In genomic region chr3:33113772-33114621, GRCh38 we compare ENCODE assay signal across 8 cellular contexts. TPM values are rescaled to one million over a fixed set of nuclear protein-coding genes. Genes with fewer than 3 reads are reported as not detected.
DNase-seq lines count a peak whose midpoint lies in the region; ATAC-seq and TF ChIP-seq lines count a peak whose summit lies in the region.

Gene CRTAP, plus strand, starts transcription at chr3:33114014. Its CDS starts 64 bp downstream, at chr3:33114078.

- H3K9me2 ChIP-seq in neural cell (ENCODE audit: insufficient read depth, low read length): no peaks in the 10 kb centered on the region

- H3K27me3 Mint-ChIP-seq in stimulated activated naive CD8-positive, alpha-beta T cell treated with anti-CD3 and anti-CD28 coated beads, Interleukin-15, amount 100 ng/mL, for 72 hours: no peaks in the 10 kb centered on the region

- peak within 1 kb of the TSS; percentile 72 for H3K9ac ChIP-seq in neural cell (ENCODE audit: low read length)

- no peaks in the 10 kb centered on the region for H3K79me2 ChIP-seq in neural cell (replicated peaks; ENCODE audit: insufficient read depth, low read length)

- TF ChIP-seq CTCF in neural cell (IDR thresholded peaks at IDR 0.05; ENCODE audit: poor library complexity, severe bottlenecking): peak; percentile 43

- in situ Hi-C loops in KBM-7 (cut with MboI; ENCODE audit: low pct_unique_long_range_greater_than_20kb, low sequenced_read_pairs): loop anchor here (25.0 kb wide), 1 partner anchor 673 kb away; the partner anchor contains the start of gene PDCD6IP

- peak within 1 kb of the TSS; percentile 86 to 90 for H3K4me3 Mint-ChIP-seq in stimulated activated naive CD8-positive, alpha-beta T cell treated with anti-CD3 and anti-CD28 coated beads, Interleukin-15, amount 100 ng/mL, for 72 hours

- peak within 1 kb of the TSS; percentile 56 for H3K4me2 ChIP-seq in neural cell (ENCODE audit: low read length)

- no peaks in the 10 kb centered on the region for H4K20me1 ChIP-seq in neural cell (ENCODE audit: insufficient read depth)

- H2AFZ ChIP-seq in neural cell (ENCODE audit: low read depth, low read length): peak within 1 kb of the TSS; percentile 62

- H3K9me3 ChIP-seq in neural cell (ENCODE audit: low read length): no peaks in the 10 kb centered on the region

- H3K27me3 ChIP-seq in neural cell (ENCODE audit: insufficient read depth, low read depth, low read length): no peaks in the 10 kb centered on the region

- no peaks in the 10 kb centered on the region for H3K9me3 Mint-ChIP-seq in stimulated activated naive CD8-positive, alpha-beta T cell treated with anti-CD3 and anti-CD28 coated beads, Interleukin-15, amount 100 ng/mL, for 72 hours

- H3K4me3 ChIP-seq in neural cell (ENCODE audit: low read length): peak within 1 kb of the TSS; percentile 90

- DNase-seq in Daoy (ENCODE audit: low read depth) (peak; percentile 97), KBM-7 (peak; percentile 95), SHP77 treated with DMSO at 0.1 percent for 48 hours (lab: John Stamatoyannopoulos, UW) (peak; percentile 44), fibroblast of the conjunctiva (ENCODE audit: low read depth) (peak; percentile 98)
- DNase-seq in activated effector memory CD4-positive, alpha-beta T cell treated with anti-CD3 and anti-CD28 coated beads, Interleukin-2, amount 50 U/mL, for 16 hours: peak; percentile 94
- peak; percentile 85 to 93 for DNase-seq in stimulated activated naive CD8-positive, alpha-beta T cell treated with anti-CD3 and anti-CD28 coated beads, Interleukin-15, amount 100 ng/mL, for 72 hours

- peak; percentile 26 for TF ChIP-seq EP300 in neural cell (conservative IDR thresholded peaks at IDR 0.05; ENCODE audit: poor library complexity, severe bottlenecking)

- peaks cover 2% of the 10 kb centered on the region for H3F3A ChIP-seq in neural cell (ENCODE audit: insufficient read depth, low read length, poor library complexity, severe bottlenecking)

- peaks cover 33% of the 10 kb centered on the region for H3K4me1 Mint-ChIP-seq in stimulated activated naive CD8-positive, alpha-beta T cell treated with anti-CD3 and anti-CD28 coated beads, Interleukin-15, amount 100 ng/mL, for 72 hours

- H3K36me3 ChIP-seq in neural cell (ENCODE audit: insufficient read depth, low read length): no peaks in the 10 kb centered on the region

- H3K27ac ChIP-seq in neural cell (ENCODE audit: low read length): peak within 1 kb of the TSS; percentile 45

- H3K27ac Mint-ChIP-seq in stimulated activated naive CD8-positive, alpha-beta T cell treated with anti-CD3 and anti-CD28 coated beads, Interleukin-15, amount 100 ng/mL, for 72 hours: peak within 1 kb of the TSS in 1 of 2 donors; percentile 72

- peak; percentile 81 for ATAC-seq in GM21723 (IDR thresholded peaks at IDR 0.05; ENCODE audit: unreplicated experiment)
- ATAC-seq in stimulated activated naive CD8-positive, alpha-beta T cell treated with anti-CD3 and anti-CD28 coated beads, Interleukin-15, amount 100 ng/mL, for 72 hours: peak; percentile 93

- TF ChIP-seq RAD21 in neural cell (conservative IDR thresholded peaks at IDR 0.05): no peak

TF ChIP-seq in neural cell, 6 proteins besides CTCF, POLR2A, EP300 and RAD21:
- TF ChIP-seq SMC3 (conservative IDR thresholded peaks at IDR 0.05; ENCODE audit: poor library complexity) (peak; percentile 16), TAF1 (IDR thresholded peaks at IDR 0.05; ENCODE audit: low read depth) (no peak), POLR2AphosphoS5 (IDR thresholded peaks at IDR 0.05) (peak; percentile 27), REST (IDR thresholded peaks at IDR 0.05; ENCODE audit: borderline replicate concordance) (no peak), EZH2 (IDR thresholded peaks at IDR 0.05; ENCODE audit: borderline replicate concordance, insufficient read depth, low read length, poor library complexity, severe bottlenecking) (no peak), MXI1 (conservative IDR thresholded peaks at IDR 0.05; ENCODE audit: poor library complexity, severe bottlenecking) (peak; percentile 76)

RNA-seq across cellular contexts. Expression of gene CRTAP, which starts in this region (rescaled TPM):
- total RNA-seq in Daoy (2014; rRNA removed; shearing (Covaris generic)): 72.1 and 83.0 TPM in 2 replicates
- 7.1 and 9.2 TPM in 2 replicates for polyA plus RNA-seq in neural cell
- 4.4 and 9.0 TPM in 2 replicates for polyA minus RNA-seq in neural cell

Comparison
In these comparisons a context has a peak if more than half of its experiments do, and no peak if none do; other contexts are left out.
1. Peak in every context shown above with its lines: DNase-seq, ATAC-seq, H3K4me3 ChIP-seq and H3K27ac ChIP-seq.
2. DNase-seq: peak in every context shown above with its lines; median percentile 98 in fibroblast of the conjunctiva; 97 in Daoy; 95 in KBM-7; 94 in activated effector memory CD4-positive, alpha-beta T cell treated with anti-CD3 and anti-CD28 coated beads, Interleukin-2, amount 50 U/mL, for 16 hours; 89 in stimulated activated naive CD8-positive, alpha-beta T cell treated with anti-CD3 and anti-CD28 coated beads, Interleukin-15, amount 100 ng/mL, for 72 hours; 44 in SHP77 treated with DMSO at 0.1 percent for 48 hours.